ENCODE assay signal across 1 cellular context in the genomic region with DNA sequence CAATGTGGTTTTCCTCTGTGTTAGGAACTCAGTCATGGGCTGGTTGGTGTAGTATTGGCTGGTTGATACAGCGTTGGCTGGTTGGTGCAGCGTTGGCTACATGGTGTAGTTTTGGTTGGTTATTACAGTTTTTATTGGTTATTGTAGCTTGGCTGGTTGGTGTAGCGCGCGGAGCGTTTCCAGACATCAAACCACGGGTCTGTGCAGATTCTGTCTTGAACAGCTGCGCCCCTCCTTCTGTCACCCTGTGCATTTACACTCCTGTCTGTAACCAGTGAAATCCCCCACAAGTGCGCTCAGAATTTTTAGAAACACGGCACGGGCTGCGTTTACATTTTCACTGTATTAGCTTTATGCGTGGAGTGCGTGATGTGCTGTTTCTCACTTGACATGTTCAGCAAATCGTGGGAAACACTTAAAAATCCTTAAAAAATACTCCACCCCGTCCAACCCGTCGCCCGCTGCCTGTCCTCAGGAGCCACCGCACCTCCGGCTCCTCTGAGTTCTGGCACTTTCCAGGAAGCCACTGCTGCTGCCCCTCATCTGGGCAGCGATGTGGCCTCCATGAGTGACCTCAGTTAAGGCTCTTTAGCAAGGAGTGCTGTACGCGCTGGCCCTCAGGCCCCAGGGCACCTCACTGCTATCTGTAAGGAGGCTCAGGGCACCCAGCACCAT.
TF ChIP-seq lines count a peak whose summit lies in the region.

No MANE protein-coding gene starts in this region.

TF ChIP-seq in K562, 482 proteins besides CTCF, POLR2A, EP300 and RAD21 (continued from another document):
- TF ChIP-seq, protein P1, sequence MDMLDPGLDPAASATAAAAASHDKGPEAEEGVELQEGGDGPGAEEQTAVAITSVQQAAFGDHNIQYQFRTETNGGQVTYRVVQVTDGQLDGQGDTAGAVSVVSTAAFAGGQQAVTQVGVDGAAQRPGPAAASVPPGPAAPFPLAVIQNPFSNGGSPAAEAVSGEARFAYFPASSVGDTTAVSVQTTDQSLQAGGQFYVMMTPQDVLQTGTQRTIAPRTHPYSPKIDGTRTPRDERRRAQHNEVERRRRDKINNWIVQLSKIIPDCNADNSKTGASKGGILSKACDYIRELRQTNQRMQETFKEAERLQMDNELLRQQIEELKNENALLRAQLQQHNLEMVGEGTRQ (CRISPR knock-in tag; IDR thresholded peaks at IDR 0.05), result no peak
- TF ChIP-seq MTA3 (IDR thresholded peaks at IDR 0.05; ENCODE audit: borderline replicate concordance), result no peak
